20 cellular contexts compared by ENCODE assay signal in the genomic region with DNA sequence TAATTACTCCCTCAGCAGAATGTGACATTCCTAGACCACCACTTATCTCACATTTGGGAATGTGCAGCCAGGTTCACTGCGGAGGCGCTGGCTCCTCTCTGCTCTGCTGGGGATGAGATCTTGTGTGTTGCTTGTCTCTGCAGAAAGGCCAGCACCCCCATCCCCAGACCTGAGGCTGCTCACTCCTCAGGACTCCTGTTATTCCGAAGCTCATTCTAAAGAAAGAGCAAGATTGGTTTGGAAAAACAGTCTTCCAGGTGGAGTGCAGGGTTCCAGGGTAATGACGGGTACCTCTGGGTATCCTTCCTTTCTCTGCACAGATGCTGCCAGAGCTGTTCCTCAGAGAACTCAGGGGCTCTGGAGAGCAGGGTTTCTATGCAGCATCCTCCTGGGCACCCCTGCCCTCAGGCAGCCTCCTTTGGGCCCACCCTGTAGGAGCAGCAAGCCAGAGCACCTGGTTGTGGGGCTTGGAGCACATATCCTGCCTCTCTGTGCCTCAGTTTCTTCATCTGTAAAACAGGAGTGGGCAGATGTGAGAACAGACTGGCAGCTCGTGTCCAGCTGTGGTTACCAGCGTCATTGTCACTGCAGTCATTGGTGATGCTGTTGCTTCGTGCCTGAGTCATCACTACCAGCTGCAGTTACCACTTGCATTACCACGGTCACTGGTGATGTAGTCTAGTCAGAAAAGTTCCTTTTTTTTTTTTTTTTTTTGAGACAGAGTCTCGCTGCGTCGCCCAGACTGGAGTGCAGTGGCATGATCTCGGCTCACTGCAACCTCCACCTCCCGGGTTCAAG. TPM values are rescaled to one million over a fixed set of nuclear protein-coding genes. Genes with fewer than 3 reads are reported as not detected.
A peak's percentile ranks its signal among the peaks of the same experiment; 100 is the strongest.
DNase-seq lines count a peak whose midpoint lies in the region; ATAC-seq lines count a peak whose summit lies in the region.
"Had no signal": no experiment of that assay in that cellular context is flagged by ENCODE, and none has a peak within 500 bp of the region (broad histone marks: within the 10 kb centered on the region; RNA-seq: fewer than 3 reads in every experiment).

No MANE protein-coding gene starts in this region.

- peaks cover 10 to 14% of the 10 kb centered on the region in 2 donors for H3K4me1 Mint-ChIP-seq in effector memory CD8-positive, alpha-beta T cell (ENCODE audit: low read depth in 2 of 2)
- H3K4me1 Mint-ChIP-seq in stimulated activated effector memory CD8-positive, alpha-beta T cell treated with anti-CD3 and anti-CD28 coated beads, Interleukin-12 subunit alpha, Interleukin-12 subunit beta, amount 100 ng/mL, for 72 hours: peaks cover 12% of the 10 kb centered on the region
- H3K4me1 Mint-ChIP-seq: nephron had no signal

- peak overlapping the region; percentile 91 to 99 for H3K27ac Mint-ChIP-seq in effector memory CD8-positive, alpha-beta T cell
- H3K27ac Mint-ChIP-seq in stimulated activated effector memory CD8-positive, alpha-beta T cell treated with anti-CD3 and anti-CD28 coated beads, Interleukin-12 subunit alpha, Interleukin-12 subunit beta, amount 100 ng/mL, for 72 hours: peak overlapping the region; percentile 96
- H3K27ac Mint-ChIP-seq: nephron had no signal

- H3K36me3 ChIP-seq in MG63: no peaks in the 10 kb centered on the region
- H3K36me3 ChIP-seq: transverse colon had no signal

- DNase-seq in DMS53 (lab: John Stamatoyannopoulos, UW): peak; percentile 17
- DNase-seq in DMS53 treated with DMSO at 0.1 percent for 48 hours (lab: John Stamatoyannopoulos, UW; ENCODE audit: unreplicated experiment): no peak
- DNase-seq in NOMO-1 treated with DMSO at 0.1 percent for 48 hours (lab: John Stamatoyannopoulos, UW; ENCODE audit: unreplicated experiment): peak; percentile 48
- DNase-seq in effector memory CD8-positive, alpha-beta T cell: no peak
- no peak for DNase-seq in stimulated activated effector memory CD8-positive, alpha-beta T cell treated with anti-CD3 and anti-CD28 coated beads, Interleukin-12 subunit alpha, Interleukin-12 subunit beta, amount 100 ng/mL, for 72 hours (ENCODE audit: low spot score in 2 of 2)
- no peak for DNase-seq in UCSD-AML1 (lab: John Stamatoyannopoulos, UW; ENCODE audit: unreplicated experiment)
- no peak for DNase-seq in MG63
- DNase-seq: activated CD4-positive, alpha-beta T cell treated with anti-CD3 and anti-CD28 coated beads, Interleukin-2, amount 50 U/mL, for 48 hours; activated T-cell treated with anti-CD3 and anti-CD28 coated beads, Interleukin-2, amount 50 U/mL, for 1 hour; body of pancreas; H7; mesenchymal stem cell; NCI-H146; transverse colon had no signal

- H3K4me3 Mint-ChIP-seq in effector memory CD8-positive, alpha-beta T cell: no peak overlapping the region
- no peak overlapping the region for H3K4me3 Mint-ChIP-seq in stimulated activated effector memory CD8-positive, alpha-beta T cell treated with anti-CD3 and anti-CD28 coated beads, Interleukin-12 subunit alpha, Interleukin-12 subunit beta, amount 100 ng/mL, for 72 hours
- H3K4me3 Mint-ChIP-seq: activated naive CD4-positive, alpha-beta T cell treated with anti-CD3 and anti-CD28 coated beads, Interleukin-2, amount 50 U/mL, for 24 hours; nephron had no signal

- H3K9me3 Mint-ChIP-seq in effector memory CD8-positive, alpha-beta T cell: no peaks in the 10 kb centered on the region
- peaks cover 3% of the 10 kb centered on the region for H3K9me3 Mint-ChIP-seq in stimulated activated effector memory CD8-positive, alpha-beta T cell treated with anti-CD3 and anti-CD28 coated beads, Interleukin-12 subunit alpha, Interleukin-12 subunit beta, amount 100 ng/mL, for 72 hours
- H3K9me3 Mint-ChIP-seq: activated naive CD4-positive, alpha-beta T cell treated with anti-CD3 and anti-CD28 coated beads, Interleukin-2, amount 50 U/mL, for 24 hours; nephron had no signal

- no peak overlapping the region for H3K4me3 ChIP-seq in MG63
- H3K4me3 ChIP-seq: BLaER1, body of pancreas, coronary artery, psoas muscle, transverse colon had no signal

- no peaks in the 10 kb centered on the region for H3K36me3 Mint-ChIP-seq in effector memory CD8-positive, alpha-beta T cell (ENCODE audit: insufficient read depth)
- H3K36me3 Mint-ChIP-seq in stimulated activated effector memory CD8-positive, alpha-beta T cell treated with anti-CD3 and anti-CD28 coated beads, Interleukin-12 subunit alpha, Interleukin-12 subunit beta, amount 100 ng/mL, for 72 hours: no peaks in the 10 kb centered on the region
- H3K36me3 Mint-ChIP-seq: activated naive CD4-positive, alpha-beta T cell treated with anti-CD3 and anti-CD28 coated beads, Interleukin-2, amount 50 U/mL, for 24 hours had no signal

- H3K9me3 ChIP-seq in MG63: no peaks in the 10 kb centered on the region
- H3K9me3 ChIP-seq: BLaER1, body of pancreas, psoas muscle, transverse colon had no signal

- no peaks in the 10 kb centered on the region for H3K27me3 Mint-ChIP-seq in effector memory CD8-positive, alpha-beta T cell
- H3K27me3 Mint-ChIP-seq: activated naive CD4-positive, alpha-beta T cell treated with anti-CD3 and anti-CD28 coated beads, Interleukin-2, amount 50 U/mL, for 24 hours had no signal

- no peaks in the 10 kb centered on the region for H3K27me3 ChIP-seq in MG63
- H3K27me3 ChIP-seq: BLaER1, body of pancreas, transverse colon had no signal

- no peak for ATAC-seq in effector memory CD8-positive, alpha-beta T cell (replicated peaks)
- ATAC-seq in stimulated activated effector memory CD8-positive, alpha-beta T cell treated with anti-CD3 and anti-CD28 coated beads, Interleukin-12 subunit alpha, Interleukin-12 subunit beta, amount 100 ng/mL, for 72 hours: peak; percentile 53
- ATAC-seq in HG03039 (IDR thresholded peaks at IDR 0.05; ENCODE audit: unreplicated experiment): no peak
- ATAC-seq: body of pancreas had no signal

RNA-seq across cellular contexts. Expression of gene RSPH14, which starts 20.6 kb away (rescaled TPM):
- total RNA-seq in MG63 (2014; rRNA removed; shearing (Covaris generic); ENCODE audit: low replicate concordance): not detected in 2 replicates
- total RNA-seq: H7, psoas muscle had no signal

RNA-seq across cellular contexts. Expression of gene RAB36, which starts 24.1 kb away (rescaled TPM):
- 0.03 TPM in 1 of 2 replicates, not detected in the other for total RNA-seq in MG63 (2014; rRNA removed; shearing (Covaris generic); ENCODE audit: low replicate concordance)

RNA-seq across cellular contexts. Expression of gene GNAZ, which starts 50.9 kb away (rescaled TPM):
- total RNA-seq in MG63 (2014; rRNA removed; shearing (Covaris generic); ENCODE audit: low replicate concordance): 10.5 and 12.8 TPM in 2 replicates

RNA-seq across cellular contexts. Expression of gene BCR, which starts 59.1 kb away (rescaled TPM):
- total RNA-seq in MG63 (2014; rRNA removed; shearing (Covaris generic); ENCODE audit: low replicate concordance): 10.6 and 17.3 TPM in 2 replicates

Comparison
In these comparisons a context has a peak if more than half of its experiments do, and no peak if none do; other contexts are left out.
1. DNase-seq: peak in DMS53 (single experiment) and NOMO-1 treated with DMSO at 0.1 percent for 48 hours (single experiment); none in DMS53 treated with DMSO at 0.1 percent for 48 hours (single experiment), effector memory CD8-positive, alpha-beta T cell (0 of 3), stimulated activated effector memory CD8-positive, alpha-beta T cell treated with anti-CD3 and anti-CD28 coated beads, Interleukin-12 subunit alpha, Interleukin-12 subunit beta, amount 100 ng/mL, for 72 hours (0 of 2), UCSD-AML1 (single experiment) and MG63 (single experiment).